In genomic region chr9:113409883-113410206, GRCh38 we compare ENCODE assay signal across 8 cellular contexts. TPM values are rescaled to one million over a fixed set of nuclear protein-coding genes. Genes with fewer than 3 reads are reported as not detected.
A peak's percentile ranks its signal among the peaks of the same experiment; 100 is the strongest.
DNase-seq lines count a peak whose midpoint lies in the region; ATAC-seq, FAIRE-seq and TF ChIP-seq lines count a peak whose summit lies in the region.

No MANE protein-coding gene starts in this region.

- no peaks in the 10 kb centered on the region for H3K9me3 ChIP-seq in muscle layer of duodenum (ENCODE audit: control insufficient read depth in 1 of 2, low read length in 2 of 2)

- H3K36me3 ChIP-seq in bronchial epithelial cell (ENCODE audit: control insufficient read depth, insufficient read depth, low read length) (peaks cover 9% of the 10 kb centered on the region), muscle layer of duodenum (ENCODE audit: control insufficient read depth in 1 of 2, insufficient read depth in 2 of 2, low read length in 2 of 2) (peaks cover 13 to 26% of the 10 kb centered on the region in 2 donors)

- H3K4me3 ChIP-seq in bronchial epithelial cell (ENCODE audit: low read depth, low read length) (peak overlapping the region; percentile 81), muscle layer of duodenum (ENCODE audit: low read depth in 1 of 2, low read length in 2 of 2) (peak overlapping the region; percentile 97 to 99)

- ATAC-seq in GM19043 (IDR thresholded peaks at IDR 0.05; ENCODE audit: low read depth, unreplicated experiment) (peak; percentile 2), HG03520 (IDR thresholded peaks at IDR 0.05; ENCODE audit: unreplicated experiment) (peak; percentile 3), HG02763 (IDR thresholded peaks at IDR 0.05; ENCODE audit: unreplicated experiment) (no peak)

- DNase-seq in bronchial epithelial cell (ENCODE audit: low read depth) (peak; percentile 7), AML-193 (lab: John Stamatoyannopoulos, UW) (no peak), NCI-H1092 treated with DMSO at 0.1 percent for 48 hours (lab: John Stamatoyannopoulos, UW) (no peak)
- DNase-seq in activated CD4-positive, CD25-positive, alpha-beta regulatory T cell (lab: John Stamatoyannopoulos, UW): no peak

- no peak for TF ChIP-seq CTCF in bronchial epithelial cell (IDR thresholded peaks at IDR 0.05; ENCODE audit: insufficient read depth, low read length, severe bottlenecking)

- H3K27me3 ChIP-seq in bronchial epithelial cell (ENCODE audit: control insufficient read depth, insufficient read depth, low read length): no peaks in the 10 kb centered on the region
- H3K27me3 ChIP-seq in muscle layer of duodenum (ENCODE audit: low read depth, low read length): no peaks in the 10 kb centered on the region

- peaks cover 4 to 21% of the 10 kb centered on the region in 2 donors for H3K4me1 ChIP-seq in muscle layer of duodenum (ENCODE audit: control insufficient read depth in 1 of 2, insufficient read depth in 2 of 2, low read length in 2 of 2)

- peak overlapping the region; percentile 99 for H3K27ac ChIP-seq in muscle layer of duodenum (ENCODE audit: low read length)

- FAIRE-seq in bronchial epithelial cell (lab: Jason Lieb, UNC): no peak

RNA-seq across cellular contexts. Expression of gene POLE3, which starts 0.6 kb away (rescaled TPM):
- 41.0 and 46.6 TPM in 2 replicates for total RNA-seq in bronchial epithelial cell

RNA-seq across cellular contexts. Expression of gene C9orf43, which starts 0.7 kb away (rescaled TPM):
- total RNA-seq in bronchial epithelial cell: 0.13 and 0.53 TPM in 2 replicates

RNA-seq across cellular contexts. Expression of gene ALAD, which starts 8.8 kb away (rescaled TPM):
- 3.2 and 3.7 TPM in 2 replicates for total RNA-seq in bronchial epithelial cell

RNA-seq across cellular contexts. Expression of gene HDHD3, which starts 33.1 kb away (rescaled TPM):
- total RNA-seq in bronchial epithelial cell: 14.5 and 18.2 TPM in 2 replicates

RNA-seq across cellular contexts. Expression of gene RGS3, which starts 53.7 kb away (rescaled TPM):
- 22.1 and 36.2 TPM in 2 replicates for total RNA-seq in bronchial epithelial cell
